In the genomic region with DNA sequence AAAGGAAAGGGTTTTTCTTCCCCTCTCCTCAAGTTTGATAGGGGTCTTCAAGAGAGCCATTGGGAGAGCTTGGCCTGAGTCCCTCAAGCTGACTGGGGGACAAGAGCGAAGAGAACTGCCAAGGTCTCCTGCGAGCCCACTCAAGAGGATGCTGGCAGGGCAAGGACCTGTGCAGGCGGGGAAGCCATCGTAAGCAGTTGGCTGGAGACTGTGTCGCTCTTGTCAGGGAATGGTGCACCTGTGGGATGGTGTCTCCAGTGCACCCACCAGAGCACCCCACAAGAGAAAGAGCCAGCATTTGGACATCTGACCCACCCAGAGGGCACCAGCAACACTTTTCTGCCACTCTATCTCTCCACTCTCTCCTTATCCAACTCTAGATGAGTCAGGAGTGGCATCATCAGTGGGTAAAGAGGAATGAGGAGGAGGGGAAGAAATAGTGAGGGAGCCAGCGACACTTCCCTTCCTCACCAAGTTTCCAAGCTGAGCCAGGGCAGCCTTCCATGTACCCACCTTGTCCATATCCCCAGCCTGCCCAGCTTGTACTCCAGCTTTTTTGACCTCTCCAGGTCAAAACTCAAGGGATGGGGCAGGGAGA, we compare ENCODE assay signal across 19 cellular contexts. TPM values are rescaled to one million over a fixed set of nuclear protein-coding genes. Genes with fewer than 3 reads are reported as not detected.
A peak's percentile ranks its signal among the peaks of the same experiment; 100 is the strongest.
DNase-seq lines count a peak whose midpoint lies in the region; ATAC-seq and TF ChIP-seq lines count a peak whose summit lies in the region.
"Had no signal": no experiment of that assay in that cellular context is flagged by ENCODE, and none has a peak within 500 bp of the region (broad histone marks: within the 10 kb centered on the region; RNA-seq: fewer than 3 reads in every experiment).

No MANE protein-coding gene starts in this region.

- no peak for TF ChIP-seq POLR2A in adrenal gland (IDR thresholded peaks at IDR 0.05)

- H3K27ac Mint-ChIP-seq in nephron = peak overlapping the region in 2 of 3 experiments; percentile 45 to 63
- H3K27ac Mint-ChIP-seq in stimulated activated effector memory CD8-positive, alpha-beta T cell treated with anti-CD3 and anti-CD28 coated beads, Interleukin-12 subunit alpha, Interleukin-12 subunit beta, amount 100 ng/mL, for 72 hours = peak overlapping the region; percentile 63
- H3K27ac Mint-ChIP-seq: H9 had no signal

- H3K36me3 ChIP-seq in adrenal gland (replicated peaks in 1 of 2) = no peaks in the 10 kb centered on the region
- H3K36me3 ChIP-seq: BLaER1 had no signal

- intact Hi-C loops in Right ventricle myocardium inferior (cut with DNase I) = loop anchor here (5.0 kb wide), 1 partner anchor 56 kb away; no protein-coding TSS in a partner anchor
- intact Hi-C loops in right cardiac atrium (cut with DNase I) = loop anchor here (5.0 kb wide), 1 partner anchor 81 kb away; no protein-coding TSS in a partner anchor
- intact Hi-C loops in adrenal gland (cut with DNase I) = loop anchor here in 1 of 2 donors (5.0 kb wide), 1 partner anchor 81 kb away; no protein-coding TSS in a partner anchor

- no peak for TF ChIP-seq CTCF in nephron (IDR thresholded peaks at IDR 0.05; ENCODE audit: unreplicated experiment in 3 of 3)
- no peak for TF ChIP-seq CTCF in adrenal gland (IDR thresholded peaks at IDR 0.05)

- peaks cover 28% of the 10 kb centered on the region for H3K4me1 Mint-ChIP-seq in nephron
- H3K4me1 Mint-ChIP-seq in stimulated activated effector memory CD8-positive, alpha-beta T cell treated with anti-CD3 and anti-CD28 coated beads, Interleukin-12 subunit alpha, Interleukin-12 subunit beta, amount 100 ng/mL, for 72 hours = peaks cover 15% of the 10 kb centered on the region

- H3K27ac ChIP-seq in right cardiac atrium (ENCODE audit: low read length) (no peak overlapping the region), adrenal gland (no peak overlapping the region)
- H3K27ac ChIP-seq: 22Rv1, A549, BLaER1 had no signal

- ATAC-seq in Right ventricle myocardium inferior (no peak), right cardiac atrium (no peak), GM19463 (IDR thresholded peaks at IDR 0.05; ENCODE audit: unreplicated experiment) (no peak)
- ATAC-seq in stimulated activated effector memory CD8-positive, alpha-beta T cell treated with anti-CD3 and anti-CD28 coated beads, Interleukin-12 subunit alpha, Interleukin-12 subunit beta, amount 100 ng/mL, for 72 hours = no peak
- ATAC-seq: A549 had no signal

- peaks cover 5% of the 10 kb centered on the region for H3K27me3 Mint-ChIP-seq in nephron (ENCODE audit: low read depth)

- H3K9me3 ChIP-seq in right cardiac atrium (ENCODE audit: control insufficient read depth, low read length) = no peaks in the 10 kb centered on the region
- H3K9me3 ChIP-seq in adrenal gland (replicated peaks in 1 of 3) = no peaks in the 10 kb centered on the region
- H3K9me3 ChIP-seq: BLaER1 had no signal

- H3K9me3 Mint-ChIP-seq in nephron = peaks cover 6% of the 10 kb centered on the region
- no peaks in the 10 kb centered on the region for H3K9me3 Mint-ChIP-seq in stimulated activated effector memory CD8-positive, alpha-beta T cell treated with anti-CD3 and anti-CD28 coated beads, Interleukin-12 subunit alpha, Interleukin-12 subunit beta, amount 100 ng/mL, for 72 hours

- H3K4me3 ChIP-seq in right cardiac atrium (ENCODE audit: low read length) = no peak overlapping the region
- H3K4me3 ChIP-seq in adrenal gland = no peak overlapping the region
- H3K4me3 ChIP-seq: A549, BLaER1 had no signal

- H3K36me3 Mint-ChIP-seq in nephron (ENCODE audit: low read depth) = no peaks in the 10 kb centered on the region
- no peaks in the 10 kb centered on the region for H3K36me3 Mint-ChIP-seq in stimulated activated effector memory CD8-positive, alpha-beta T cell treated with anti-CD3 and anti-CD28 coated beads, Interleukin-12 subunit alpha, Interleukin-12 subunit beta, amount 100 ng/mL, for 72 hours
- H3K36me3 Mint-ChIP-seq: CD14-positive monocyte had no signal

- 95% methylated on average over 6 of the region's 6 CpGs for WGBS in right cardiac atrium
- WGBS in adrenal gland, 4 donors = 88 to 93% (median 91%) methylated on average over 6 of the region's 6 CpGs

- no peaks in the 10 kb centered on the region for H3K4me1 ChIP-seq in right cardiac atrium (ENCODE audit: control insufficient read depth, insufficient read depth, low read length)
- no peaks in the 10 kb centered on the region for H3K4me1 ChIP-seq in adrenal gland (replicated peaks in 1 of 2)
- H3K4me1 ChIP-seq: A549 had no signal

- H3K27me3 ChIP-seq in right cardiac atrium (ENCODE audit: control insufficient read depth, insufficient read depth) (no peaks in the 10 kb centered on the region), adrenal gland (no peaks in the 10 kb centered on the region)

- no peak overlapping the region for H3K4me3 Mint-ChIP-seq in nephron
- no peak overlapping the region for H3K4me3 Mint-ChIP-seq in stimulated activated effector memory CD8-positive, alpha-beta T cell treated with anti-CD3 and anti-CD28 coated beads, Interleukin-12 subunit alpha, Interleukin-12 subunit beta, amount 100 ng/mL, for 72 hours
- H3K4me3 Mint-ChIP-seq: CD14-positive monocyte; CD4-positive, alpha-beta memory T cell; H9 had no signal

- DNase-seq in Right ventricle myocardium inferior (ENCODE audit: missing footprints) (peak; percentile 42), right cardiac atrium (no peak), UCSD-AML1 (lab: John Stamatoyannopoulos, UW; ENCODE audit: unreplicated experiment) (no peak), adrenal gland (no peak), HT-29 (ENCODE audit: low spot score) (no peak)
- no peak for DNase-seq in stimulated activated effector memory CD8-positive, alpha-beta T cell treated with anti-CD3 and anti-CD28 coated beads, Interleukin-12 subunit alpha, Interleukin-12 subunit beta, amount 100 ng/mL, for 72 hours (ENCODE audit: low spot score in 2 of 2)
- DNase-seq: CD4-positive, alpha-beta memory T cell; DMS153; DMS79; GDM1; H9 had no signal

RNA-seq across cellular contexts. Expression of gene XIRP1, which starts 13.6 kb away (rescaled TPM):
- total RNA-seq in Right ventricle myocardium inferior = 317 TPM
- total RNA-seq in right cardiac atrium = 100 to 1,000 TPM; 152 to 278 (median 176) TPM
- 453 TPM for polyA plus RNA-seq in right cardiac atrium
- under 1 TPM in 3 of 8 donors, not detected in 5; 0.10 to 0.28 (median 0.13) TPM for total RNA-seq in adrenal gland
- under 1 TPM in 2 of 3 donors, not detected in 1; 0.40 to 0.48 TPM for polyA plus RNA-seq in adrenal gland
- not detected in 2 replicates for total RNA-seq in HT-29 (2014; rRNA removed; shearing (Covaris generic))
- total RNA-seq: CD4-positive, alpha-beta memory T cell; Daoy; H1; H9 had no signal
- polyA plus RNA-seq: A549, CD14-positive monocyte, H1 had no signal

RNA-seq across cellular contexts. Expression of gene CSRNP1, which starts 52.6 kb away (rescaled TPM):
- total RNA-seq in Right ventricle myocardium inferior (12.9 TPM), right cardiac atrium (10 to 100 TPM; 10.9 to 33.2 (median 15.7) TPM), adrenal gland (10 to 100 TPM; 21.9 to 62.2 (median 30.1) TPM)
- polyA plus RNA-seq in right cardiac atrium (30.5 TPM), adrenal gland (10 to 100 TPM in 2 of 3 donors, 1 to 10 TPM in 1; 9.9 to 32.7 (median 16.2) TPM)
- total RNA-seq in HT-29 (2014; rRNA removed; shearing (Covaris generic)) = 53.6 and 55.3 TPM in 2 replicates

Comparison
In these comparisons a context has a peak if more than half of its experiments do, and no peak if none do; other contexts are left out.
1. RNA of gene XIRP1, which starts 13.6 kb away (total RNA-seq): 317 TPM in Right ventricle myocardium inferior (single experiment) and 152 to 278 TPM in right cardiac atrium; 0.10 to 0.28 TPM in adrenal gland and not detected in HT-29; every median in the first group is over 100 times any median in the second.